1 cellular context compared by ENCODE assay signal in the genomic region with DNA sequence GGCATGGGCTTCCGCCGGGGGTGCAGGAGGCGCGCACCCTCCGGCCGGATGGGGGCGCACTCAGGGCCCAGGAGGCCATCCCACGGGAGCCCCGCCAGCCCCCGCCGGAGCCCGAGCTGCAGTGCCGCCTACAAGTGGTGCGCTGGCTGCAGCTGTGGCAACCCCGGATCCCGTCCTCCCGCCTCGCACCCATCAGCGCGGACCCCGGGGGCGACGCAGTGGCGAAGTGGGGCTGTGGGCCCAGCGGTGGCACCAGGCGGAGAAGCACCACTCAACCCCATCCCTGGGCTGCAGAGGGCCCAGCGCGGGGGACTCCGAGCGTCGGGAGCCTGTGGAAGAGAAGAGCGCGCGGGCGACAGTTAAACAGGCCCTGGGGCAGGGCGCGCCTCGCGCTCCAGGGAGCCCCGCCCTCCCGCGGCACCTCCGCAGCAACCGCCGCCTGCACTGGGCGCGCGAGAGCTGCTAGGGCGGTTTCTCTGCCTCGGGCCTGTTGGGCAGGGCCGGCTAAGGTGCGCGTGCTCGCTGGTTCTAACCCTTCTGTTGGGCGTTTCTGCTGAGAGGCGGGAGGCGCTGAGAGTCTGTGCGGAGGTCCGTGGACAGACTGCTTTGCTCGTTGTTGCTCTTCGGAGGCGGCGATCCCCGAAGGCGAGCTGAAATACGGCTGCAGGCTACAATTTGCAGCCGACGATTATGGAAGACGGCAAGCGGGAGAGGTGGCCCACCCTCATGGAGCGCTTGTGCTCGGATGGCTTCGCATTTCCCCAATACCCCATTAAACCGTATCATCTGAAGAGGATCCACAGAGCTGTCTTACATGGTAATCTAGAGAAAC.
TF ChIP-seq lines count a peak whose summit lies in the region.

Gene ANKRD36, plus strand, starts transcription at position 104 of the 832 bp plus-strand sequence. Its CDS starts 587 bp downstream, at position 691.

TF ChIP-seq in H1, 55 proteins besides CTCF, POLR2A, EP300 and RAD21 (continued from another document):
- TF ChIP-seq RBBP5 (IDR thresholded peaks at IDR 0.05; ENCODE audit: borderline replicate concordance, low read depth, low read length) (0 out of 2 replicates have a peak, but pooled peaks have one; percentile 37), PHF8 (conservative IDR thresholded peaks at IDR 0.05; ENCODE audit: low read depth, low read length) (peak; percentile 33; the same call in 1 of the 2 replicates)
